Comparison of ENCODE assay signal across 9 cellular contexts in the genomic region with DNA sequence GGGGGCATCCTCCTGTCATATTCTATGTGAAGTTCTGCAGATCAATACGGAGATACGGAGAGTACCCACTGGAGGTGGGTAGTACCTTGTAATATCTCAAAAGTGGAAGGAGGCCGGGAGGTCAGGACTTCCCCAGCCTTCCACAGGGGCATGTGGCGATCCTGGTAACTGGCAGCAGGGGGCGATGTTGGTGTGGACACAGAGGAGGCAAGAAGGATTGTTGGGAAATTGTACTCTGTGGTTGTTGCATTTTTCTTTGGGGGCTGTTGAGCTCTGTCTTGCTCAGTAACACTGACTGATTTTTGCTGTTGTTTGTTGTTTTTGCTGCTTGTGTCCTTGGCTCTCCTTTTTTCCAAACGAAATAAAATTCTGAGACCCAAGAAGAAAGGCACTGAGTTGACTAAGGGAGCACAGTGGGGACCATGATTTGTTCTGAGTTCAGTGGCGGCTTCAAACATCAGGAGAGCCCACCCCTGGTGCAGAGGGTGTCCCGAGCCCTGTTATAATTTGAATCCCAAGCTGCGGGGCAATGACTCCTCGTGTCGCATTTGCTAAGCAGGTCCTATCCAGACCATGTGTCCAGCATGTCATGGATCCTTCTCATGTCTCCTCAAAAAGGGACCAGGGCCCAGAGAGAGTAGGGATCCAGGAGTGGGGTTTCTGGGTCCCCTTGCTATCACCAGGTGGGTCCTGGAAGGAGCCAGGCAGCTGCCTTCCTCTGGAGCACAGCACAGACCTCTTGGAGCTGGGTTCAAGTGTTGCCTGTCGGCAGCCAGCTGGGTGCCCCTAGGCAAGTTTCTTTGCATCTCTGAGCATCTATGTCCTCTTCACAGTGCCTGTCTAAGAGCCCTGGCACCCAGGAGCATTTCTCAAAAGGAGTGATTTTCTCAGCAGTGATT. TPM values are rescaled to one million over a fixed set of nuclear protein-coding genes. Genes with fewer than 3 reads are reported as not detected.
A peak's percentile ranks its signal among the peaks of the same experiment; 100 is the strongest.
DNase-seq lines count a peak whose midpoint lies in the region; ATAC-seq and TF ChIP-seq lines count a peak whose summit lies in the region.
"Had no signal": no experiment of that assay in that cellular context is flagged by ENCODE, and none has a peak within 500 bp of the region (broad histone marks: within the 10 kb centered on the region; RNA-seq: fewer than 3 reads in every experiment).

No MANE protein-coding gene starts in this region.

- TF ChIP-seq CTCF in GM12873 (IDR thresholded peaks at IDR 0.05; ENCODE audit: insufficient read depth, low read depth, low read length, missing control alignments) = peak; percentile 93
- peak; percentile 82 for TF ChIP-seq CTCF in colonic mucosa (IDR thresholded peaks at IDR 0.05)
- peak; percentile 59 for TF ChIP-seq CTCF in lung (IDR thresholded peaks at IDR 0.05; ENCODE audit: control extremely low read depth, extremely low read depth)

- no peak overlapping the region for H2BK5ac ChIP-seq in neuronal stem cell (ENCODE audit: low read length)

- H4K8ac ChIP-seq in neuronal stem cell (ENCODE audit: low read depth, low read length) = no peak overlapping the region

- no peak overlapping the region for H2BK15ac ChIP-seq in neuronal stem cell (ENCODE audit: low read length)

- peak; percentile 21 for DNase-seq in NCI-H345 treated with DMSO at 0.1 percent for 48 hours (lab: John Stamatoyannopoulos, UW; ENCODE audit: unreplicated experiment)
- peak; percentile 70 for DNase-seq in activated CD4-positive, CD25-positive, alpha-beta regulatory T cell treated with anti-CD3 and anti-CD28 coated beads, Interleukin-2, amount 50 U/mL, for 72 hours
- DNase-seq in colonic mucosa = peak; percentile 86
- peak; percentile 76 for DNase-seq in lung (ENCODE audit: low spot score)
- DNase-seq in stimulated activated CD8-positive, alpha-beta memory T cell treated with anti-CD3 and anti-CD28 coated beads, Interleukin-4, amount 100 ng/mL, for 4 hours (ENCODE audit: low read depth in 2 of 2, low spot score in 1 of 2) = peak; percentile 27 to 42
- no peak for DNase-seq in neuronal stem cell (ENCODE audit: low spot score)

- H3K14ac ChIP-seq in neuronal stem cell (ENCODE audit: low read length) = no peak overlapping the region

- no peak overlapping the region for H2BK12ac ChIP-seq in neuronal stem cell (ENCODE audit: low read length)

- no peaks in the 10 kb centered on the region for H3K79me1 ChIP-seq in neuronal stem cell (ENCODE audit: low read depth, low read length)

- no peak overlapping the region for H2AK5ac ChIP-seq in neuronal stem cell (ENCODE audit: low read depth, low read length)

- H3K27me3 ChIP-seq in colonic mucosa = peaks cover 6% of the 10 kb centered on the region
- H3K27me3 ChIP-seq in lung (ENCODE audit: control insufficient read depth, insufficient read depth) = peaks cover 4% of the 10 kb centered on the region
- H3K27me3 ChIP-seq in neuronal stem cell (ENCODE audit: control insufficient read depth in 3 of 3, insufficient read depth in 3 of 3, low read depth in 1 of 3, low read length in 3 of 3) = peaks cover 0 to 41% (median 0%) of the 10 kb centered on the region in 3 experiments

- H3K9me3 ChIP-seq in colonic mucosa (no peaks in the 10 kb centered on the region), lung (ENCODE audit: control insufficient read depth in 2 of 2, insufficient read depth in 1 of 2, low read length in 1 of 2) (peaks cover 0 to 2% of the 10 kb centered on the region in 2 donors), neuronal stem cell (replicated peaks in 1 of 2; ENCODE audit: control insufficient read depth in 2 of 2, insufficient read depth in 1 of 2, low read depth in 1 of 2, low read length in 2 of 2) (no peaks in the 10 kb centered on the region)

- intact Hi-C loops in colonic mucosa (cut with DNase I) = loop anchor here (2.0 kb wide), 2 partner anchors 164 to 226 kb away; no protein-coding TSS in a partner anchor

- no peak overlapping the region for H3K4me2 ChIP-seq in neuronal stem cell (ENCODE audit: insufficient read depth, low read length, poor library complexity, severe bottlenecking)

- 67 to 69% methylated on average over 12 of the region's 12 CpGs for WGBS in lung, 2 donors
- no CpG with 5 or more reads among the region's 12 CpGs for WGBS in neuronal stem cell (ENCODE audit: extremely low coverage in 2 of 2, insufficient read length in 2 of 2, insufficient replicate concordance in 1 of 2), 2 donors

- H3K4me1 ChIP-seq in colonic mucosa (no peaks in the 10 kb centered on the region), lung (ENCODE audit: control insufficient read depth in 2 of 2, insufficient read depth in 2 of 2, low read length in 2 of 2) (no peaks in the 10 kb centered on the region), neuronal stem cell (ENCODE audit: control insufficient read depth in 2 of 2, insufficient read depth in 1 of 2, low read depth in 1 of 2, low read length in 2 of 2) (peaks cover 0 to 4% of the 10 kb centered on the region in 2 donors)

- no peak overlapping the region for H2AFZ ChIP-seq in neuronal stem cell (ENCODE audit: low read length)

- ATAC-seq in HG02642 (IDR thresholded peaks at IDR 0.05; ENCODE audit: poor library complexity, unreplicated experiment) = peak; percentile 79
- ATAC-seq in lung (ENCODE audit: insufficient read depth, low FRiP score) = no peak

- no peak overlapping the region for H3K4ac ChIP-seq in neuronal stem cell (ENCODE audit: low read length)

- H3K23ac ChIP-seq in neuronal stem cell (ENCODE audit: low read depth, low read length, poor library complexity) = no peak overlapping the region

- no peak overlapping the region for H3K9ac ChIP-seq in colonic mucosa (ENCODE audit: low read depth in 2 of 2, low read length in 2 of 2)
- H3K9ac ChIP-seq in neuronal stem cell (ENCODE audit: low read depth, low read length, poor library complexity) = no peak overlapping the region

- H3K4me3 ChIP-seq in colonic mucosa (no peak overlapping the region), lung (no peak overlapping the region), neuronal stem cell (ENCODE audit: low read length in 2 of 2) (no peak overlapping the region)

- no peak overlapping the region for H3K18ac ChIP-seq in neuronal stem cell (ENCODE audit: low read length)

- H2BK120ac ChIP-seq in neuronal stem cell (ENCODE audit: low read depth, low read length) = no peak overlapping the region

- H4K91ac ChIP-seq in neuronal stem cell (ENCODE audit: low read depth, low read length, poor library complexity) = no peak overlapping the region

- H3K27ac ChIP-seq in colonic mucosa (no peak overlapping the region), lung (ENCODE audit: low read depth in 1 of 2, low read length in 1 of 2) (no peak overlapping the region), neuronal stem cell (replicated peaks; ENCODE audit: low read length) (no peak overlapping the region)

- H3K36me3 ChIP-seq in colonic mucosa (no peaks in the 10 kb centered on the region), lung (ENCODE audit: control insufficient read depth in 2 of 2, insufficient read depth in 2 of 2, low read length in 2 of 2) (no peaks in the 10 kb centered on the region), neuronal stem cell (replicated peaks in 1 of 2; ENCODE audit: control insufficient read depth in 2 of 2, insufficient read depth in 2 of 2, low read length in 2 of 2) (no peaks in the 10 kb centered on the region)

RNA-seq across cellular contexts. Expression of gene LHX4, which starts 22.8 kb away (rescaled TPM):
- total RNA-seq in colonic mucosa = under 1 TPM; 0.74 to 0.77 TPM
- total RNA-seq in lung = under 1 TPM in 1 of 2 donors, not detected in 1; 0.03 TPM
- polyA plus RNA-seq in lung = under 1 TPM; 0.02 TPM
- polyA plus RNA-seq in neuronal stem cell (2013, experiment 1 of 2) = 0.06 TPM
- 0.08 TPM for polyA plus RNA-seq in neuronal stem cell (2013, experiment 2 of 2)
- total RNA-seq: frontal cortex had no signal
